ENCODE assay signal across 19 cellular contexts in genomic region chr12:107145397-107145796, GRCh38. TPM values are rescaled to one million over a fixed set of nuclear protein-coding genes. Genes with fewer than 3 reads are reported as not detected.
A peak's percentile ranks its signal among the peaks of the same experiment; 100 is the strongest.
DNase-seq lines count a peak whose midpoint lies in the region; ATAC-seq, FAIRE-seq and TF ChIP-seq lines count a peak whose summit lies in the region.
"Had no signal": no experiment of that assay in that cellular context is flagged by ENCODE, and none has a peak within 500 bp of the region (broad histone marks: within the 10 kb centered on the region; RNA-seq: fewer than 3 reads in every experiment).

No MANE protein-coding gene starts in this region.

- H3F3A ChIP-seq in PC-9 (ENCODE audit: insufficient read depth, low read depth), result peaks cover 12% of the 10 kb centered on the region

- no peaks in the 10 kb centered on the region for H3K27me3 ChIP-seq in PC-9 (ENCODE audit: insufficient read depth, low read depth)
- no peaks in the 10 kb centered on the region for H3K27me3 ChIP-seq in bronchial epithelial cell (ENCODE audit: control insufficient read depth, insufficient read depth, low read length)
- H3K27me3 ChIP-seq in keratinocyte (ENCODE audit: control insufficient read depth, extremely low read depth, insufficient read depth, low read length), result no peaks in the 10 kb centered on the region
- H3K27me3 ChIP-seq: gastroesophageal sphincter, testis, vagina had no signal

- TF ChIP-seq CTCF in PC-9 (conservative IDR thresholded peaks at IDR 0.05), result no peak
- TF ChIP-seq CTCF in bronchial epithelial cell (IDR thresholded peaks at IDR 0.05; ENCODE audit: insufficient read depth, low read length, severe bottlenecking), result no peak
- no peak for TF ChIP-seq CTCF in keratinocyte (optimal IDR thresholded peaks at IDR 0.05 in 1 of 3, IDR thresholded peaks at IDR 0.05 in 1 of 3, conservative IDR thresholded peaks at IDR 0.05 in 1 of 3; ENCODE audit: extremely low read depth in 1 of 3, insufficient read depth in 2 of 3, low read length in 3 of 3)

- dilution Hi-C loops in keratinocyte (cut with MboI; ENCODE audit: extremely low pct_ligation_motif_present, low sequenced_read_pairs), result no loop called here

- H3K36me3 ChIP-seq in PC-9 (ENCODE audit: low read depth), result no peaks in the 10 kb centered on the region
- H3K36me3 ChIP-seq in bronchial epithelial cell (ENCODE audit: control insufficient read depth, insufficient read depth, low read length), result no peaks in the 10 kb centered on the region
- H3K36me3 ChIP-seq in keratinocyte (ENCODE audit: control insufficient read depth in 2 of 2, extremely low read depth in 1 of 2, insufficient read depth in 2 of 2, low read length in 2 of 2), result no peaks in the 10 kb centered on the region
- H3K36me3 ChIP-seq: gastroesophageal sphincter, vagina had no signal

- H3K9me2 ChIP-seq in PC-9 (ENCODE audit: insufficient read depth), result no peaks in the 10 kb centered on the region

- CTCF ChIA-PET in PC-9 (lab: Charles Lee), result no interaction called here

- FAIRE-seq in bronchial epithelial cell (lab: Jason Lieb, UNC) (no peak), keratinocyte (lab: Jason Lieb, UNC) (peak; percentile 63)

- H3K9ac ChIP-seq in keratinocyte (ENCODE audit: control insufficient read depth, extremely low read depth, insufficient read depth, low read length), result no peak overlapping the region

- H4K20me1 ChIP-seq in PC-9 (ENCODE audit: insufficient read depth) (no peaks in the 10 kb centered on the region), keratinocyte (ENCODE audit: control insufficient read depth, extremely low read depth, insufficient read depth, low read length) (no peaks in the 10 kb centered on the region)

- no TSS peak for BruUV-seq in PC-9 (replicated peaks; lab: Mats Ljungman, UMichigan)

- POLR2A ChIA-PET in PC-9 (lab: Charles Lee; ENCODE audit: unreplicated experiment), result no interaction called here

- H2AFZ ChIP-seq in PC-9 (no peak overlapping the region), keratinocyte (ENCODE audit: control insufficient read depth, low read length) (no peak overlapping the region)

- intact Hi-C loops in PC-9 (cut with micrococcal nuclease; ENCODE audit: unreplicated experiment), result no loop called here

- H3K4me3 ChIP-seq in PC-9 (no peak overlapping the region), bronchial epithelial cell (ENCODE audit: low read depth, low read length) (no peak overlapping the region), keratinocyte (ENCODE audit: control insufficient read depth in 2 of 3, extremely low read depth in 1 of 3, insufficient read depth in 2 of 3, low read depth in 1 of 3, low read length in 3 of 3) (no peak overlapping the region)
- H3K4me3 ChIP-seq: gastroesophageal sphincter, testis, vagina had no signal

- DNase-seq in ELR (ENCODE audit: low read depth), result peak; percentile 89
- DNase-seq in PC-9, result no peak
- DNase-seq in bronchial epithelial cell (ENCODE audit: low read depth), result peak; percentile 72
- no peak for DNase-seq in keratinocyte (ENCODE audit: low read depth, low spot score)
- DNase-seq in T-helper 2 cell, result no peak
- DNase-seq in amygdala (lab: John Stamatoyannopoulos, UW), result no peak
- DNase-seq in HUDEP-2 (lab: John Stamatoyannopoulos, UW; ENCODE audit: unreplicated experiment in 76 of 76), result no peak
- DNase-seq: activated CD4-positive, alpha-beta memory T cell treated with anti-CD3 and anti-CD28 coated beads for 36 hours; activated CD4-positive, CD25-positive, alpha-beta regulatory T cell; activated gamma-delta T cell treated with Interleukin-2 at 50 U/mL for 16 hours; activated T-cell treated with anti-CD3 and anti-CD28 coated beads for 4 hours; NCI-H1092 treated with DMSO at 0.1 percent for 48 hours; NCI-H2081; stimulated activated CD4-positive, alpha-beta T cell treated with anti-CD3 and anti-CD28 coated beads, Interleukin-4, amount 100 ng/mL, for 1 hour; stimulated activated naive CD4-positive, alpha-beta T cell; testis had no signal

- ATAC-seq in HG03097 (IDR thresholded peaks at IDR 0.05; ENCODE audit: low FRiP score, unreplicated experiment), result no peak
- ATAC-seq: gastroesophageal sphincter had no signal

- H3K79me2 ChIP-seq in PC-9 (ENCODE audit: low read depth) (no peaks in the 10 kb centered on the region), keratinocyte (ENCODE audit: control insufficient read depth, insufficient read depth, low read length) (no peaks in the 10 kb centered on the region)

- H3K27ac ChIP-seq in PC-9, result no peak overlapping the region
- H3K27ac ChIP-seq in keratinocyte (ENCODE audit: control insufficient read depth, insufficient read depth, low read length), result no peak overlapping the region
- H3K27ac ChIP-seq: gastroesophageal sphincter, testis, vagina had no signal

- H3K9me1 ChIP-seq in keratinocyte (ENCODE audit: control insufficient read depth, extremely low read depth, insufficient read depth, low read length), result no peaks in the 10 kb centered on the region

- H3K4me2 ChIP-seq in PC-9, result peak overlapping the region; percentile 23
- H3K4me2 ChIP-seq in keratinocyte (ENCODE audit: control insufficient read depth, extremely low read depth, insufficient read depth, low read depth, low read length), result no peak overlapping the region

- peaks cover 15% of the 10 kb centered on the region for H3K4me1 ChIP-seq in PC-9 (replicated peaks; ENCODE audit: insufficient read depth)
- H3K4me1 ChIP-seq in keratinocyte (ENCODE audit: control insufficient read depth, extremely low read depth, insufficient read depth, low read length), result no peaks in the 10 kb centered on the region
- H3K4me1 ChIP-seq: gastroesophageal sphincter, testis, vagina had no signal

- H3K9me3 ChIP-seq in PC-9 (ENCODE audit: insufficient read depth, low read depth), result no peaks in the 10 kb centered on the region
- H3K9me3 ChIP-seq in keratinocyte (ENCODE audit: control insufficient read depth, low read depth, low read length), result no peaks in the 10 kb centered on the region
- H3K9me3 ChIP-seq: gastroesophageal sphincter, testis, vagina had no signal

RNA-seq across cellular contexts. Expression of gene CRY1, which starts 52.0 kb away (rescaled TPM):
- total RNA-seq in PC-9 (2021) (15.7 and 18.1 TPM in 2 replicates), bronchial epithelial cell (10.8 and 18.1 TPM in 2 replicates)
- polyA plus RNA-seq in keratinocyte, result 5.2 to 10.0 TPM (median 7.3 TPM) in 3 replicates
- 5.6 TPM for polyA plus RNA-seq in keratinocyte (2011; ENCODE audit: low read depth)
- polyA plus RNA-seq in keratinocyte (2011; cell fraction: cytosol; rRNA removed), result 3.4 and 6.4 TPM in 2 replicates
- polyA plus RNA-seq in keratinocyte (2011; cell fraction: nucleus; rRNA removed), result 7.1 and 15.3 TPM in 2 replicates
- 7.2 and 7.9 TPM in 2 replicates for polyA plus RNA-seq in keratinocyte (2012; ENCODE audit: low replicate concordance)
- 2.3 to 5.5 TPM (median 3.1 TPM) in 3 replicates for polyA minus RNA-seq in keratinocyte
- polyA minus RNA-seq in keratinocyte (2011; cell fraction: cytosol; rRNA and poly(A)+ RNA removed), result 10.2 TPM
- polyA minus RNA-seq in keratinocyte (2011; cell fraction: nucleus; rRNA and poly(A)+ RNA removed), result 7.9 and 8.1 TPM in 2 replicates

Comparison
In these comparisons a context has a peak if more than half of its experiments do, and no peak if none do; other contexts are left out.
1. DNase-seq: peak in ELR (single experiment) and bronchial epithelial cell (single experiment); none in PC-9 (0 of 2), keratinocyte (single experiment), T-helper 2 cell (0 of 5), amygdala (0 of 56) and HUDEP-2 (0 of 76).